In the genomic region with DNA sequence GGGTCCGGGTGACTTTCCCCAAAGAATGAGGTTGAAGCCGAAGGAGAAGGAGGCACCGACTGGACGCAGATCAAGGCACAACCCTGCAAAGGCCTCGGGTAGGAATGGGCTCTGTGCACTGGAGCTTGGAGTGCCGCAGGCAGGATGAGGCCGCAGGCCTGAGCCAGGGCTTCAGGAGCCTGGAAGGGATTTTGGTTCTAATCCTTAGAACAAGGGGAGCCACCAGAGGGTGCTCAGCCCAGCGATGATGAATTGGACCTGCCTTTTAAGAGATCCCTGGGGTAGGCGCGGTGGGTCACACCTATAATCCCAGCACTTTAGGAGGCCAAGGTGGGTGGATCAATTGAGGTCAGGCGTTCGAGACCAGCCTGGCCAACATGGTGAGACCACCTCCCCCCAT, we compare ENCODE assay signal across 26 cellular contexts. TPM values are rescaled to one million over a fixed set of nuclear protein-coding genes. Genes with fewer than 3 reads are reported as not detected.
DNase-seq lines count a peak whose midpoint lies in the region; ATAC-seq, FAIRE-seq and TF ChIP-seq lines count a peak whose summit lies in the region.
"Had no signal": no experiment of that assay in that cellular context is flagged by ENCODE, and none has a peak within 500 bp of the region (broad histone marks: within the 10 kb centered on the region; RNA-seq: fewer than 3 reads in every experiment).

No MANE protein-coding gene starts in this region.

- BruUV-seq in OCI-LY7 (replicated peaks; lab: Mats Ljungman, UMichigan), result no TSS peak

- peak overlapping the region; percentile 74; the same call in 1 of the 2 replicates for H2AFZ ChIP-seq in OCI-LY7 (ENCODE audit: low read length)

- H3K27me3 Mint-ChIP-seq in naive thymus-derived CD4-positive, alpha-beta T cell, result no peaks in the 10 kb centered on the region
- H3K27me3 Mint-ChIP-seq: activated T-cell treated with anti-CD3 and anti-CD28 coated beads, Interleukin-2, amount 50 U/mL, for 24 hours had no signal

- H3K36me3 ChIP-seq in OCI-LY7 (ENCODE audit: insufficient read depth, low read length), result no peaks in the 10 kb centered on the region
- no peaks in the 10 kb centered on the region for H3K36me3 ChIP-seq in naive thymus-derived CD4-positive, alpha-beta T cell (ENCODE audit: control insufficient read depth in 2 of 3, insufficient read depth in 3 of 3, low read length in 3 of 3)
- H3K36me3 ChIP-seq: gastroesophageal sphincter, HAP-1, left lung, tibial nerve had no signal

- no peaks in the 10 kb centered on the region for H4K20me1 ChIP-seq in OCI-LY7 (ENCODE audit: insufficient read depth, low read length)

- TF ChIP-seq CTCF in OCI-LY7 (conservative IDR thresholded peaks at IDR 0.05; ENCODE audit: low read length), result 0 out of 2 replicates have a peak, but pooled peaks have one; percentile 35
- TF ChIP-seq CTCF in dorsolateral prefrontal cortex (IDR thresholded peaks at IDR 0.05 in 54 of 56, conservative IDR thresholded peaks at IDR 0.05 in 2 of 56; ENCODE audit: low read depth in 1 of 56, partially characterized antibody in 56 of 56), result no peak

- POLR2A ChIA-PET in OCI-LY7 (lab: Charles Lee), result interaction anchor here (1.0 to 1.5 kb wide), 3 partner anchors 13 to 149 kb away, joined by 4 to 6 read pairs (median 4); partner anchors contain the start of gene ZDHHC7
- POLR2A ChIA-PET in naive thymus-derived CD4-positive, alpha-beta T cell (lab: Charles Lee), result interaction anchor here (1.0 to 1.9 kb wide), 3 partner anchors 9 to 76 kb away, joined by 5 to 7 read pairs (median 6); partner anchors contain the start of gene KIAA0513

- H3K36me3 Mint-ChIP-seq in naive thymus-derived CD4-positive, alpha-beta T cell, result no peaks in the 10 kb centered on the region

- no peaks in the 10 kb centered on the region for H3K79me2 ChIP-seq in OCI-LY7 (ENCODE audit: insufficient read depth, low read depth, low read length)

- H3K27me3 ChIP-seq in naive thymus-derived CD4-positive, alpha-beta T cell (ENCODE audit: control insufficient read depth in 2 of 2, insufficient read depth in 2 of 2, low read length in 2 of 2), result no peaks in the 10 kb centered on the region
- no peaks in the 10 kb centered on the region for H3K27me3 ChIP-seq in dorsolateral prefrontal cortex
- H3K27me3 ChIP-seq: gastroesophageal sphincter, left lung, tibial nerve had no signal

- H3K4me1 ChIP-seq in OCI-LY7 (ENCODE audit: insufficient read depth, low read length, poor library complexity, severe bottlenecking), result peaks cover 46% of the 10 kb centered on the region
- H3K4me1 ChIP-seq in naive thymus-derived CD4-positive, alpha-beta T cell (ENCODE audit: control insufficient read depth in 2 of 2, insufficient read depth in 2 of 2, low read length in 2 of 2), result peaks cover 26 to 42% of the 10 kb centered on the region in 2 donors
- H3K4me1 ChIP-seq: gastroesophageal sphincter, HAP-1 had no signal

- no peaks in the 10 kb centered on the region for H3K9me3 ChIP-seq in OCI-LY7 (ENCODE audit: low read length)
- H3K9me3 ChIP-seq in naive thymus-derived CD4-positive, alpha-beta T cell (ENCODE audit: control insufficient read depth in 2 of 3, low read length in 3 of 3), result no peaks in the 10 kb centered on the region
- H3K9me3 ChIP-seq: gastroesophageal sphincter, HAP-1, left lung, tibial nerve had no signal

- peak overlapping the region; percentile 81 for H3K27ac ChIP-seq in OCI-LY7 (ENCODE audit: low read depth, low read length, poor library complexity, severe bottlenecking)
- peak overlapping the region; percentile 36 for H3K27ac ChIP-seq in naive thymus-derived CD4-positive, alpha-beta T cell (ENCODE audit: low read depth, low read length)
- H3K27ac ChIP-seq in dorsolateral prefrontal cortex, result no peak overlapping the region
- H3K27ac ChIP-seq: 22Rv1, C4-2B, gastroesophageal sphincter, left lung, tibial nerve had no signal

- no peak for TF ChIP-seq POLR2A in GM12891 (IDR thresholded peaks at IDR 0.05; ENCODE audit: low read depth, low read length)

- peak overlapping the region; percentile 49 for H3K4me2 ChIP-seq in OCI-LY7 (ENCODE audit: low read length)

- H3K9me2 ChIP-seq in OCI-LY7 (ENCODE audit: insufficient read depth, low read length), result no peaks in the 10 kb centered on the region

- no peak for ATAC-seq in naive thymus-derived CD4-positive, alpha-beta T cell
- no peak for ATAC-seq in HG03280 (IDR thresholded peaks at IDR 0.05; ENCODE audit: unreplicated experiment)
- no peak for ATAC-seq in HG02852 (IDR thresholded peaks at IDR 0.05; ENCODE audit: unreplicated experiment)
- ATAC-seq: gastroesophageal sphincter had no signal

- H3K4me1 Mint-ChIP-seq in naive thymus-derived CD4-positive, alpha-beta T cell, result peaks cover 16 to 48% (median 45%) of the 10 kb centered on the region in 7 donors

- no peaks in the 10 kb centered on the region for H3K9me3 Mint-ChIP-seq in naive thymus-derived CD4-positive, alpha-beta T cell
- H3K9me3 Mint-ChIP-seq: activated T-cell treated with anti-CD3 and anti-CD28 coated beads, Interleukin-2, amount 50 U/mL, for 24 hours had no signal

- peak overlapping the region in 6 of 10 donors; percentile 9 to 74 (median 58) for H3K4me3 Mint-ChIP-seq in naive thymus-derived CD4-positive, alpha-beta T cell
- H3K4me3 Mint-ChIP-seq: activated T-cell treated with anti-CD3 and anti-CD28 coated beads, Interleukin-2, amount 50 U/mL, for 24 hours had no signal

- CTCF ChIA-PET in OCI-LY7 (lab: Charles Lee; ENCODE audit: unreplicated experiment), result interaction anchor here (0.6 to 1.7 kb wide), 5 partner anchors 11 to 160 kb away, joined by 3 to 6 read pairs (median 4); no protein-coding TSS in a partner anchor
- CTCF ChIA-PET in naive thymus-derived CD4-positive, alpha-beta T cell (lab: Charles Lee), result interaction anchor here (1.1 to 2.1 kb wide), 4 partner anchors 11 to 77 kb away, joined by 6 to 9 read pairs (median 8); partner anchors contain the start of gene KIAA0513

- peak overlapping the region in 8 of 9 donors; percentile 77 to 96 (median 90) for H3K27ac Mint-ChIP-seq in naive thymus-derived CD4-positive, alpha-beta T cell

- intact Hi-C loops in OCI-LY7 (cut with micrococcal nuclease; ENCODE audit: unreplicated experiment), result no loop called here
- intact Hi-C loops in naive thymus-derived CD4-positive, alpha-beta T cell (cut with micrococcal nuclease), result no loop called here
- intact Hi-C loops in dorsolateral prefrontal cortex (cut with DNase I), result no loop called here

- H3K4me3 ChIP-seq in OCI-LY7 (ENCODE audit: low read depth, low read length, poor library complexity, severe bottlenecking), result no peak overlapping the region
- no peak overlapping the region for H3K4me3 ChIP-seq in naive thymus-derived CD4-positive, alpha-beta T cell (ENCODE audit: low read length)
- no peak overlapping the region for H3K4me3 ChIP-seq in dorsolateral prefrontal cortex
- H3K4me3 ChIP-seq: gastroesophageal sphincter, HAP-1, left lung, tibial nerve had no signal

- FAIRE-seq in GM12891 (lab: Jason Lieb, UNC), result peak; percentile 33

- DNase-seq in DMS 273 (lab: John Stamatoyannopoulos, UW; ENCODE audit: unreplicated experiment) (peak; percentile 40), DMS 273 treated with DMSO at 0.1 percent for 48 hours (lab: John Stamatoyannopoulos, UW) (no peak), GM12891 (ENCODE audit: insufficient read length, low spot score) (no peak), OCI-LY7 (ENCODE audit: low spot score) (no peak), dorsolateral prefrontal cortex (no peak)
- DNase-seq in naive thymus-derived CD4-positive, alpha-beta T cell, result no peak
- DNase-seq: DND-41; left lung; NCI-H1694; NCI-H2227 treated with DMSO at 0.1 percent for 48 hours; occipital lobe; RPMI8226; stimulated activated CD4-positive, alpha-beta T cell treated with anti-CD3 and anti-CD28 coated beads, Interleukin-15, amount 100 ng/mL, for 24 hours; stimulated activated naive CD4-positive, alpha-beta T cell treated with Interleukin-2 at 50 U/mL for 16 hours had no signal

TF ChIP-seq in GM12891, 5 proteins besides CTCF, POLR2A, EP300 and RAD21:
- TF ChIP-seq POU2F2 (IDR thresholded peaks at IDR 0.05; ENCODE audit: low read depth, low read length) (no peak), PAX5 (IDR thresholded peaks at IDR 0.05; ENCODE audit: insufficient read depth, low read length, severe bottlenecking) (no peak), POLR2AphosphoS5 (IDR thresholded peaks at IDR 0.05; ENCODE audit: low read depth, low read length) (no peak), SPI1 (IDR thresholded peaks at IDR 0.05; ENCODE audit: low read depth, low read length) (no peak), TAF1 (IDR thresholded peaks at IDR 0.05; ENCODE audit: low read depth, low read length) (no peak)

RNA-seq across cellular contexts. Expression of gene CIBAR2, which starts 8.1 kb away (rescaled TPM):
- 0.21 TPM for polyA plus RNA-seq in GM12891 (2012; ENCODE audit: low read depth, missing spikeins)
- 0.50 TPM in 1 of 2 replicates, not detected in the other for total RNA-seq in OCI-LY7 (2014; rRNA removed; shearing (Covaris generic))
- total RNA-seq in OCI-LY7 (2022) (not detected in 2 replicates), dorsolateral prefrontal cortex (under 1 TPM in 6 of 120 experiments, not detected in 114; 0.39 to 0.83 (median 0.59) TPM)
- not detected for total RNA-seq in naive thymus-derived CD4-positive, alpha-beta T cell
- polyA plus RNA-seq in naive thymus-derived CD4-positive, alpha-beta T cell, result not detected
- total RNA-seq: dermis microvascular lymphatic vessel endothelial cell, gastroesophageal sphincter, mononuclear cell, occipital lobe, right cardiac atrium, tibial nerve had no signal
- polyA plus RNA-seq: esophagus had no signal

Comparison
In these comparisons a context has a peak if more than half of its experiments do, and no peak if none do; other contexts are left out.
1. H3K27ac ChIP-seq: peak in OCI-LY7 (single experiment) and naive thymus-derived CD4-positive, alpha-beta T cell (single experiment); none in dorsolateral prefrontal cortex (0 of 59).